ENCODE assay signal across 15 cellular contexts in the genomic region with DNA sequence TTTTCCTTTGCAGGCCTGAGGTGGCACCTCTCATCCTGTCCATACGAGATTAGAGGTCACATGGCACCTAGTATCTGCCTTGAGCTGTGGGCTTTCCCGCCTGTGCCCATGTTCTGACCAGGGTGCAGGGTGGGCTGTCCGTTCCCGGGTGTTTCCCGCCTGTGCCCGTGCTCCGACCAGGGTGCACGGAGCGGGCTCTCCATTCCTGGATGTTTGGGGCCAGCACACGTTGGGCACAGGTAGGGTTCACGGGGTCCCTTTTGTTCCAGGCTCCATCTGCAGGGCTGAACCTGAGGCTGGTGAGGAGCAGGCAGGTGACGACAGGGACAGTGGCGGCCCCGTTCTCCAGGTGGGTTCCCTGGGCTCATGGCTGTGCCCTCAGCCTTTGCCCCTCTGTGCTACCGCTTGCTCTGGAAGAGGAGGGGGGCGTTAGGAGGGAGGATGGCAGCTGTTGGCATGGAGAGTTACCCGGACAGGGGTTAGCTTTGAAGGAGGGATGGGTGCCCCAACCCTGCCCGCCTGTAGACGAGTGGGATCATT. TPM values are rescaled to one million over a fixed set of nuclear protein-coding genes. Genes with fewer than 3 reads are reported as not detected.
DNase-seq lines count a peak whose midpoint lies in the region; ATAC-seq, FAIRE-seq and TF ChIP-seq lines count a peak whose summit lies in the region.
"Had no signal": no experiment of that assay in that cellular context is flagged by ENCODE, and none has a peak within 500 bp of the region (broad histone marks: within the 10 kb centered on the region; RNA-seq: fewer than 3 reads in every experiment).

No MANE protein-coding gene starts in this region.

- H3K36me3 Mint-ChIP-seq in T-helper 17 cell (ENCODE audit: low read depth) = peaks cover 5% of the 10 kb centered on the region
- peaks cover 0 to 96% (median 9%) of the 10 kb centered on the region in 3 donors for H3K36me3 Mint-ChIP-seq in CD8-positive, alpha-beta memory T cell

- peaks cover 4% of the 10 kb centered on the region for H3K4me1 Mint-ChIP-seq in T-helper 17 cell
- H3K4me1 Mint-ChIP-seq in CD8-positive, alpha-beta memory T cell = no peaks in the 10 kb centered on the region

- in situ Hi-C loops in HepG2 (cut with HindIII; ENCODE audit: extremely low pct_ligation_motif_present, low pct_unique_long_range_greater_than_20kb) = no loop called here

- no peak for TF ChIP-seq POLR2A in HepG2 (IDR thresholded peaks at IDR 0.05; ENCODE audit: insufficient read depth in 1 of 2, low read depth in 2 of 2, low read length in 2 of 2)
- no peak for TF ChIP-seq POLR2A in right lobe of liver (IDR thresholded peaks at IDR 0.05)

- FAIRE-seq in HepG2 (lab: Jason Lieb, UNC) (no peak), kidney (lab: Jason Lieb, UNC) (no peak)
- FAIRE-seq: A549, H1 had no signal

- H2AFZ ChIP-seq in HepG2 (ENCODE audit: low read length) = no peak overlapping the region

- H3K4me1 ChIP-seq in HepG2 (ENCODE audit: insufficient read depth, low read length) = no peaks in the 10 kb centered on the region
- no peaks in the 10 kb centered on the region for H3K4me1 ChIP-seq in right lobe of liver
- no peaks in the 10 kb centered on the region for H3K4me1 ChIP-seq in kidney (ENCODE audit: control insufficient read depth in 1 of 2, insufficient read depth in 1 of 2, low read depth in 1 of 2, low read length in 2 of 2)
- no peaks in the 10 kb centered on the region for H3K4me1 ChIP-seq in CD8-positive, alpha-beta memory T cell (ENCODE audit: insufficient read depth, low read length)
- H3K4me1 ChIP-seq: A549, HAP-1 had no signal

- TF ChIP-seq EP300 in HepG2 (IDR thresholded peaks at IDR 0.05; ENCODE audit: low read depth in 2 of 2, low read length in 2 of 2) (no peak), HepG2 (CRISPR knock-in tag; IDR thresholded peaks at IDR 0.05; ENCODE audit: borderline replicate concordance) (no peak)

- H3K27ac ChIP-seq in HepG2 (ENCODE audit: extremely low read length, insufficient read depth, low read length) = no peak overlapping the region
- H3K27ac ChIP-seq in right lobe of liver = no peak overlapping the region
- no peak overlapping the region for H3K27ac ChIP-seq in kidney (ENCODE audit: low read depth in 2 of 2, low read length in 2 of 2)
- H3K27ac ChIP-seq in CD8-positive, alpha-beta memory T cell (ENCODE audit: low read depth, low read length) = no peak overlapping the region
- H3K27ac ChIP-seq: A549, C4-2B had no signal

- no peak for ATAC-seq in HepG2
- ATAC-seq in right lobe of liver = no peak
- no peak for ATAC-seq in T-helper 17 cell
- ATAC-seq: A549 had no signal

- no peak for TF ChIP-seq RAD21 in HepG2 (CRISPR knock-in tag; IDR thresholded peaks at IDR 0.05)

- no peaks in the 10 kb centered on the region for H3K27me3 ChIP-seq in HepG2 (ENCODE audit: control insufficient read depth in 1 of 2, insufficient read depth in 2 of 2, low read length in 2 of 2)
- no peaks in the 10 kb centered on the region for H3K27me3 ChIP-seq in right lobe of liver
- no peaks in the 10 kb centered on the region for H3K27me3 ChIP-seq in CD8-positive, alpha-beta memory T cell (ENCODE audit: insufficient read depth, low read length, poor library complexity, severe bottlenecking)

- CTCF ChIA-PET in HepG2 (lab: Yijun Ruan, JAX; ENCODE audit: low intra/inter-chr PET ratio, low total read pairs) = no interaction called here
- CTCF ChIA-PET in CD8-positive, alpha-beta memory T cell (lab: Charles Lee) = no interaction called here

- H3K4me2 ChIP-seq in HepG2 (ENCODE audit: low read depth, low read length) = no peak overlapping the region
- H3K4me2 ChIP-seq: A549 had no signal

- H3K9me3 ChIP-seq in HepG2 (ENCODE audit: low read length) = no peaks in the 10 kb centered on the region
- no peaks in the 10 kb centered on the region for H3K9me3 ChIP-seq in right lobe of liver
- no peaks in the 10 kb centered on the region for H3K9me3 ChIP-seq in T-helper 17 cell (ENCODE audit: control insufficient read depth, low read length, poor library complexity, severe bottlenecking)
- no peaks in the 10 kb centered on the region for H3K9me3 ChIP-seq in kidney (ENCODE audit: control insufficient read depth in 1 of 2, low read length in 2 of 2)
- H3K9me3 ChIP-seq in CD8-positive, alpha-beta memory T cell (ENCODE audit: low read length) = no peaks in the 10 kb centered on the region
- H3K9me3 ChIP-seq: A549, HAP-1 had no signal

- BruUV-seq in HepG2 (replicated peaks; lab: Mats Ljungman, UMichigan) = no TSS peak

- POLR2A ChIA-PET in HepG2 (lab: Yijun Ruan, JAX) = no interaction called here
- POLR2A ChIA-PET in CD8-positive, alpha-beta memory T cell (lab: Charles Lee) = no interaction called here

- no peaks in the 10 kb centered on the region for H3K27me3 Mint-ChIP-seq in T-helper 17 cell
- no peaks in the 10 kb centered on the region for H3K27me3 Mint-ChIP-seq in CD8-positive, alpha-beta memory T cell
- H3K27me3 Mint-ChIP-seq: CD4-positive, alpha-beta T cell had no signal

- no peak for DNase-seq in HepG2 (ENCODE audit: low spot score)
- DNase-seq in right lobe of liver = no peak
- DNase-seq in T-helper 17 cell = no peak
- peak; percentile 52 for DNase-seq in kidney
- no peak for DNase-seq in NCI-H524 treated with DMSO at 0.1 percent for 48 hours (lab: John Stamatoyannopoulos, UW)
- no peak for DNase-seq in CD8-positive, alpha-beta memory T cell
- DNase-seq: AML-193; CD4-positive, alpha-beta T cell; DMS79 treated with DMSO at 0.1 percent for 48 hours; GF-D8; KBM-7 had no signal

- H3K9ac ChIP-seq in HepG2 (ENCODE audit: insufficient read depth, low read depth, low read length) (no peak overlapping the region), kidney (ENCODE audit: low read length in 2 of 2) (no peak overlapping the region)

- no peaks in the 10 kb centered on the region for H3K9me3 Mint-ChIP-seq in CD8-positive, alpha-beta memory T cell
- H3K9me3 Mint-ChIP-seq: CD4-positive, alpha-beta T cell had no signal

- intact Hi-C loops in HepG2 (cut with micrococcal nuclease; ENCODE audit: unreplicated experiment) = no loop called here
- intact Hi-C loops in right lobe of liver (cut with DNase I) = no loop called here
- intact Hi-C loops in kidney (cut with DNase I) = no loop called here

- peak overlapping the region; percentile 14 for H3K27ac Mint-ChIP-seq in T-helper 17 cell
- H3K27ac Mint-ChIP-seq in CD8-positive, alpha-beta memory T cell = no peak overlapping the region
- H3K27ac Mint-ChIP-seq: CD4-positive, alpha-beta T cell had no signal

- WGBS in HepG2 (ENCODE audit: low lambda C conversion rate) = 91% methylated on average over 19 of the region's 19 CpGs
- WGBS in right lobe of liver (ENCODE audit: insufficient coverage, low coverage, low lambda C conversion rate, missing lambda C conversion rate) = 89% methylated on average over 7 of the region's 19 CpGs

- no peak overlapping the region for H3K4me3 Mint-ChIP-seq in T-helper 17 cell
- H3K4me3 Mint-ChIP-seq in CD8-positive, alpha-beta memory T cell = no peak overlapping the region
- H3K4me3 Mint-ChIP-seq: CD4-positive, alpha-beta T cell had no signal

- peaks cover 2% of the 10 kb centered on the region; the same call in 1 of the 2 replicates for H4K20me1 ChIP-seq in HepG2 (ENCODE audit: insufficient read depth, low read length)

- no peak for TF ChIP-seq CTCF in HepG2 (CRISPR knock-in tag; IDR thresholded peaks at IDR 0.05)
- TF ChIP-seq CTCF in right lobe of liver (IDR thresholded peaks at IDR 0.05) = no peak
- TF ChIP-seq CTCF in kidney (IDR thresholded peaks at IDR 0.05; ENCODE audit: borderline replicate concordance, extremely low read depth, insufficient read depth) = no peak

- H3K4me3 ChIP-seq in HepG2 (replicated peaks in 1 of 3; ENCODE audit: insufficient read depth in 1 of 3, low read depth in 2 of 3, low read length in 3 of 3) = no peak overlapping the region
- H3K4me3 ChIP-seq in right lobe of liver = no peak overlapping the region
- no peak overlapping the region for H3K4me3 ChIP-seq in kidney (ENCODE audit: low read length in 2 of 2)
- H3K4me3 ChIP-seq in CD8-positive, alpha-beta memory T cell (ENCODE audit: low read length) = no peak overlapping the region
- H3K4me3 ChIP-seq: A549, HAP-1 had no signal

- H3K36me3 ChIP-seq in HepG2 (replicated peaks in 1 of 2; ENCODE audit: control insufficient read depth in 1 of 2, insufficient read depth in 2 of 2, low read length in 2 of 2) = peaks cover 50 to 90% of the 10 kb centered on the region in 2 experiments
- peaks cover 0 to 60% (median 19%) of the 10 kb centered on the region in 4 donors for H3K36me3 ChIP-seq in right lobe of liver
- peaks cover 20 to 49% of the 10 kb centered on the region in 2 donors for H3K36me3 ChIP-seq in kidney (ENCODE audit: control insufficient read depth in 1 of 2, insufficient read depth in 2 of 2, low read length in 2 of 2)
- peaks cover 32% of the 10 kb centered on the region for H3K36me3 ChIP-seq in CD8-positive, alpha-beta memory T cell (ENCODE audit: insufficient read depth, low read length)

- peaks cover 2% of the 10 kb centered on the region for H3K79me2 ChIP-seq in HepG2 (ENCODE audit: insufficient read depth, low read length)

RNA-seq across cellular contexts. Expression of a gene that starts 10.0 kb away (rescaled TPM):
- total RNA-seq in HepG2 (2016; rRNA removed; fragmentation: Illumina TruSeq; extraction: Trizol) (24.6 and 35.1 TPM in 2 replicates), right lobe of liver (10 to 100 TPM in 4 of 6 experiments, 1 to 10 TPM in 2; 8.8 to 25.1 (median 12.9) TPM), T-helper 17 cell (10 to 100 TPM; 20.5 to 23.2 TPM), kidney (18.7 TPM)
- 16.9 and 17.1 TPM in 2 replicates for total RNA-seq in HepG2 (2016; cell fraction: cytosol; rRNA removed; fragmentation: Illumina TruSeq; extraction: Trizol; ENCODE audit: low read depth)
- total RNA-seq in HepG2 (2016; cell fraction: insoluble cytoplasmic fraction; rRNA removed; fragmentation: Illumina TruSeq; extraction: Trizol) = 24.1 and 32.9 TPM in 2 replicates
- total RNA-seq in HepG2 (2016; cell fraction: membrane; rRNA removed; fragmentation: Illumina TruSeq; extraction: Trizol) = 10.3 and 11.2 TPM in 2 replicates
- total RNA-seq in HepG2 (2016; cell fraction: nucleus; rRNA removed; fragmentation: Illumina TruSeq; extraction: Trizol) = 29.9 and 34.8 TPM in 2 replicates
- polyA plus RNA-seq in HepG2 (2011; rRNA removed) (20.1 and 22.2 TPM in 2 replicates), kidney (ENCODE audit: insufficient read depth, low read depth, low replicate concordance) (12.9 TPM)
- 11.2 and 11.3 TPM in 2 replicates for polyA plus RNA-seq in HepG2 (2011; cell fraction: cytosol; rRNA removed)
- 110 and 114 TPM in 2 replicates for polyA plus RNA-seq in HepG2 (2011; cell fraction: nucleus; rRNA removed)
- polyA plus RNA-seq in HepG2 (2012) = 22.7 and 27.0 TPM in 2 replicates
- polyA plus RNA-seq in HepG2 (2016; cell fraction: cytosol; fragmentation: Illumina TruSeq; extraction: Trizol; ENCODE audit: low read depth) = 3.0 and 3.7 TPM in 2 replicates
- 25.7 and 32.8 TPM in 2 replicates for polyA plus RNA-seq in HepG2 (2016; cell fraction: insoluble cytoplasmic fraction; fragmentation: Illumina TruSeq; extraction: Trizol; ENCODE audit: low read depth)
- 4.3 and 6.1 TPM in 2 replicates for polyA plus RNA-seq in HepG2 (2016; cell fraction: membrane; fragmentation: Illumina TruSeq; extraction: Trizol; ENCODE audit: low read depth)
- polyA plus RNA-seq in HepG2 (2016; cell fraction: nucleus; fragmentation: Illumina TruSeq; extraction: Trizol; ENCODE audit: insufficient read depth, low read depth) = 70.6 and 74.1 TPM in 2 replicates
- 9.8 and 26.9 TPM in 2 replicates for polyA minus RNA-seq in HepG2 (2011; rRNA and poly(A)+ RNA removed; ENCODE audit: low replicate concordance)
- polyA minus RNA-seq in HepG2 (2011; cell fraction: cytosol; rRNA and poly(A)+ RNA removed) = 5.9 and 9.7 TPM in 2 replicates
- 27.0 and 37.2 TPM in 2 replicates for polyA minus RNA-seq in HepG2 (2011; cell fraction: nucleus; rRNA and poly(A)+ RNA removed)
- 10 to 100 TPM; 87.4 to 93.4 TPM for total RNA-seq in CD8-positive, alpha-beta memory T cell
- 21.8 TPM for polyA plus RNA-seq in CD8-positive, alpha-beta memory T cell

RNA-seq across cellular contexts. Expression of a gene that starts 23.3 kb away (rescaled TPM):
- 11.7 and 15.8 TPM in 2 replicates for total RNA-seq in HepG2 (2016; rRNA removed; fragmentation: Illumina TruSeq; extraction: Trizol)
- total RNA-seq in HepG2 (2016; cell fraction: cytosol; rRNA removed; fragmentation: Illumina TruSeq; extraction: Trizol; ENCODE audit: low read depth) = 8.0 and 9.1 TPM in 2 replicates
- 11.9 and 14.9 TPM in 2 replicates for total RNA-seq in HepG2 (2016; cell fraction: insoluble cytoplasmic fraction; rRNA removed; fragmentation: Illumina TruSeq; extraction: Trizol)
- total RNA-seq in HepG2 (2016; cell fraction: membrane; rRNA removed; fragmentation: Illumina TruSeq; extraction: Trizol) = 9.8 and 11.8 TPM in 2 replicates
- 6.6 and 7.1 TPM in 2 replicates for total RNA-seq in HepG2 (2016; cell fraction: nucleus; rRNA removed; fragmentation: Illumina TruSeq; extraction: Trizol)
- 94.1 and 110 TPM in 2 replicates for polyA plus RNA-seq in HepG2 (2011; rRNA removed)
- 129 and 137 TPM in 2 replicates for polyA plus RNA-seq in HepG2 (2011; cell fraction: cytosol; rRNA removed)
- 53.4 and 59.2 TPM in 2 replicates for polyA plus RNA-seq in HepG2 (2011; cell fraction: nucleus; rRNA removed)
- 58.7 and 69.9 TPM in 2 replicates for polyA plus RNA-seq in HepG2 (2012)
- polyA plus RNA-seq in HepG2 (2016; cell fraction: cytosol; fragmentation: Illumina TruSeq; extraction: Trizol; ENCODE audit: low read depth) = 34.3 and 43.0 TPM in 2 replicates
- 53.0 and 57.2 TPM in 2 replicates for polyA plus RNA-seq in HepG2 (2016; cell fraction: insoluble cytoplasmic fraction; fragmentation: Illumina TruSeq; extraction: Trizol; ENCODE audit: low read depth)
- 32.8 and 40.2 TPM in 2 replicates for polyA plus RNA-seq in HepG2 (2016; cell fraction: membrane; fragmentation: Illumina TruSeq; extraction: Trizol; ENCODE audit: low read depth)
- polyA plus RNA-seq in HepG2 (2016; cell fraction: nucleus; fragmentation: Illumina TruSeq; extraction: Trizol; ENCODE audit: insufficient read depth, low read depth) = 34.9 and 36.2 TPM in 2 replicates
- polyA minus RNA-seq in HepG2 (2011; rRNA and poly(A)+ RNA removed; ENCODE audit: low replicate concordance) = 37.2 and 51.7 TPM in 2 replicates
- 24.0 and 25.6 TPM in 2 replicates for polyA minus RNA-seq in HepG2 (2011; cell fraction: cytosol; rRNA and poly(A)+ RNA removed)
- polyA minus RNA-seq in HepG2 (2011; cell fraction: nucleus; rRNA and poly(A)+ RNA removed) = 9.0 and 15.4 TPM in 2 replicates
- total RNA-seq in right lobe of liver = 100 to 1,000 TPM in 1 of 6 experiments, 10 to 100 TPM in 5; 16.6 to 137 (median 23.2) TPM
- total RNA-seq in T-helper 17 cell = 10 to 100 TPM; 22.0 to 26.0 TPM
- 74.5 TPM for total RNA-seq in kidney
- polyA plus RNA-seq in kidney (ENCODE audit: insufficient read depth, low read depth, low replicate concordance) = 97.8 TPM
- total RNA-seq in CD8-positive, alpha-beta memory T cell = 10 to 100 TPM; 48.0 to 48.4 TPM
- polyA plus RNA-seq in CD8-positive, alpha-beta memory T cell = 79.1 TPM
